13 cellular contexts compared by ENCODE assay signal in the genomic region with DNA sequence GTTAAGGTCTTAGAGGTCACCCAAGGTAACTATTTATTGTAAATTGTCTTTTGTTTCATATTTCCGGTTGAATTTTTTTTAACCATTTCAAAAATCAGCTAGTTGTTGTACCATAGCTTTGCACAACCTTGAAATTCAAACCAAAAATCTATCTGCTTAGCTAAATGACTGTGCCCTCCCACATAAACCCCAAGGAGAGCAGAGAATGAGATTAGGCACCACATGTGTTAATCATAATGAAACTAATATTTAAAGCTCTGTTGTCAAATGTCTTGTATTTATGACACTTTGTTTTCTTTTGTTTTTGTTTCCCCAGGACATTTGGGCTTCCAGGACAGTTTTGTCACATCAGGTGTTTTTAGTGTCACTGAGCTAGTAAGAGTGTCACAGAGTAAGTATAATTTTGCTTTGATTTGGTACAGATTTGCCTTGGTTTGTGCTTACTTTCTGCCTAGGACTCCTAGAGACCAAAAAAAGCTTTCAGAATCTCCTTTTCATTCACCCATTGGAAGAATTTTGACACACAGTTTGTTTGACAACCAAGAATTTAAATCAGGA.
DNase-seq lines count a peak whose midpoint lies in the region; ATAC-seq lines count a peak whose summit lies in the region.
"Had no signal": no experiment of that assay in that cellular context is flagged by ENCODE, and none has a peak within 500 bp of the region (broad histone marks: within the 10 kb centered on the region; RNA-seq: fewer than 3 reads in every experiment).

No MANE protein-coding gene starts in this region.

- no peaks in the 10 kb centered on the region for H3K9me3 Mint-ChIP-seq in activated naive CD8-positive, alpha-beta T cell treated with anti-CD3 and anti-CD28 coated beads, Interleukin-2, amount 50 U/mL, for 24 hours

- no peaks in the 10 kb centered on the region for H3K9me3 ChIP-seq in aorta (ENCODE audit: control insufficient read depth, low read length)

- in situ Hi-C loops in ACHN (cut with HindIII; ENCODE audit: low pct_ligation_motif_present, low pct_unique_long_range_greater_than_20kb, low sequenced_read_pairs), result no loop called here

- peak; percentile 88 to 93 for ATAC-seq in activated CD4-positive, CD25-positive, alpha-beta regulatory T cell treated with anti-CD3 and anti-CD28 coated beads, Interleukin-2, amount 50 U/mL, for 24 hours
- peak; percentile 98 for ATAC-seq in GM21360 (IDR thresholded peaks at IDR 0.05; ENCODE audit: unreplicated experiment)
- ATAC-seq in HG03066 (IDR thresholded peaks at IDR 0.05; ENCODE audit: low read depth, unreplicated experiment), result peak; percentile 99
- peak; percentile 93 for ATAC-seq in activated naive CD8-positive, alpha-beta T cell treated with anti-CD3 and anti-CD28 coated beads, Interleukin-2, amount 50 U/mL, for 24 hours
- ATAC-seq in aorta (ENCODE audit: low FRiP score), result no peak
- ATAC-seq: HepG2 had no signal

- H3K27ac ChIP-seq in aorta (ENCODE audit: low read depth in 1 of 2, low read length in 2 of 2), result no peak overlapping the region

- WGBS in aorta, 2 donors, result 33 to 43% methylated on average over 1 of the region's 1 CpG

- H3K27me3 Mint-ChIP-seq in activated naive CD8-positive, alpha-beta T cell treated with anti-CD3 and anti-CD28 coated beads, Interleukin-2, amount 50 U/mL, for 24 hours, result peaks cover 4% of the 10 kb centered on the region

- H3K36me3 Mint-ChIP-seq in activated naive CD8-positive, alpha-beta T cell treated with anti-CD3 and anti-CD28 coated beads, Interleukin-2, amount 50 U/mL, for 24 hours (ENCODE audit: low read depth), result no peaks in the 10 kb centered on the region

- H3K4me3 ChIP-seq in aorta (ENCODE audit: low read length in 2 of 2), result no peak overlapping the region
- H3K4me3 ChIP-seq: lung had no signal

- H3K4me1 ChIP-seq in aorta (ENCODE audit: control insufficient read depth in 1 of 2, insufficient read depth in 2 of 2, low read length in 2 of 2), result peaks cover 4 to 6% of the 10 kb centered on the region in 2 donors

- H3K27ac Mint-ChIP-seq in activated naive CD8-positive, alpha-beta T cell treated with anti-CD3 and anti-CD28 coated beads, Interleukin-2, amount 50 U/mL, for 24 hours, result peak overlapping the region; percentile 55

- no peak overlapping the region for H3K4me3 Mint-ChIP-seq in activated naive CD8-positive, alpha-beta T cell treated with anti-CD3 and anti-CD28 coated beads, Interleukin-2, amount 50 U/mL, for 24 hours

- H3K27me3 ChIP-seq in aorta (ENCODE audit: control insufficient read depth in 1 of 2, insufficient read depth in 2 of 2, low read length in 1 of 2), result no peaks in the 10 kb centered on the region

- intact Hi-C loops in aorta (cut with DNase I), result loop anchor here in 1 of 2 donors (10.0 kb wide), 1 partner anchor 127 kb away; no protein-coding TSS in a partner anchor

- peaks cover 22% of the 10 kb centered on the region for H3K4me1 Mint-ChIP-seq in activated naive CD8-positive, alpha-beta T cell treated with anti-CD3 and anti-CD28 coated beads, Interleukin-2, amount 50 U/mL, for 24 hours

- DNase-seq in activated CD4-positive, CD25-positive, alpha-beta regulatory T cell treated with anti-CD3 and anti-CD28 coated beads, Interleukin-2, amount 50 U/mL, for 72 hours, result no peak
- no peak for DNase-seq in activated naive CD8-positive, alpha-beta T cell treated with anti-CD3 and anti-CD28 coated beads, Interleukin-2, amount 50 U/mL, for 24 hours
- no peak for DNase-seq in aorta
- DNase-seq in ACHN, result no peak
- no peak for DNase-seq in AG08396 (ENCODE audit: low spot score)
- DNase-seq: 8988T, GF-D8, NCI-H510A treated with DMSO at 0.1 percent for 48 hours had no signal

- H3K36me3 ChIP-seq in aorta (ENCODE audit: control insufficient read depth in 1 of 2, insufficient read depth in 2 of 2, low read length in 1 of 2), result peaks cover 0 to 2% of the 10 kb centered on the region in 2 donors
